ENCODE assay signal across 30 cellular contexts in the genomic region with DNA sequence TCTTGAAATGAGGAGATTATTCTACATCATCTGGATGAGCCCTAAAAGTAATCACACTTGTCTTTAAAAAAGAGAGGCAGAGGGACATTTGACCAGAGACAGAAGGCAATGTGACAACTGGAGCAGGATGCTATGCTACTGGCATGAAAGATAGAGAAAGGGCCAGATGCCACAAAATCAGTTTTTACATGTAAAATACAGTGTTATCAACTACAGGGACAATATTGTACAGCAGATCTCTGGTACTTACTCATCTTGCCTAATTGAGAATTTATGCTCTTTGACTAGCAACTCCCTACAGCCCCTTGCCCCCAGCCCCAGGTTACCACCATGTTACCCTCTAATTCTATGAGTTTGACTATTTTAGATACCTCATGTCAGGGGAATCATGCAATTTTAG.
"Had no signal": no experiment of that assay in that cellular context is flagged by ENCODE, and none has a peak within 500 bp of the region (broad histone marks: within the 10 kb centered on the region; RNA-seq: fewer than 3 reads in every experiment).

No MANE protein-coding gene starts in this region.

- H3K27ac ChIP-seq: ovary, parathyroid adenoma, psoas muscle, right lobe of liver, sigmoid colon, suprapubic skin, testis, tibial artery, transverse colon, upper lobe of right lung, uterus had no signal

- H3K9me3 ChIP-seq: ovary, psoas muscle, right lobe of liver, sigmoid colon, suprapubic skin, testis, tibial artery, transverse colon, upper lobe of right lung, uterus had no signal

- H3K4me1 Mint-ChIP-seq: naive thymus-derived CD8-positive, alpha-beta T cell; nephron progenitor cell; stimulated activated effector memory CD8-positive, alpha-beta T cell treated with anti-CD3 and anti-CD28 coated beads, Interleukin-12 subunit alpha, Interleukin-12 subunit beta, amount 100 ng/mL, for 72 hours; stimulated activated naive B cell treated with anti-CD40 and anti-IgM and Interleukin-4, amounts not matched to agents 10 μg/mL and 1 μg/mL and 100 μg/mL, for 72 hours had no signal

- H3K4me3 Mint-ChIP-seq: naive thymus-derived CD8-positive, alpha-beta T cell; natural killer cell treated with Interleukin-12 subunit alpha and Interleukin-12 subunit beta and Interleukin-15 and Interleukin-18, amount 100 ng/mL, for 72 hours; nephron progenitor cell; neural crest cell; stimulated activated effector memory CD8-positive, alpha-beta T cell treated with anti-CD3 and anti-CD28 coated beads, Interleukin-12 subunit alpha, Interleukin-12 subunit beta, amount 100 ng/mL, for 72 hours; stimulated activated naive B cell treated with anti-CD40 and anti-IgM and Interleukin-4, amounts not matched to agents 10 μg/mL and 1 μg/mL and 100 μg/mL, for 72 hours; stimulated activated naive CD8-positive, alpha-beta T cell treated with anti-CD3 and anti-CD28 coated beads, Interleukin-15, Interleukin-2, amounts not matched to agents 100 ng/mL and 50 ng/mL, for 24 hours; type B pancreatic cell had no signal

- H3K27ac Mint-ChIP-seq: naive thymus-derived CD8-positive, alpha-beta T cell; natural killer cell treated with Interleukin-12 subunit alpha and Interleukin-12 subunit beta and Interleukin-15 and Interleukin-18, amount 100 ng/mL, for 72 hours; nephron progenitor cell; progenitor cell of endocrine pancreas; stimulated activated effector memory CD8-positive, alpha-beta T cell treated with anti-CD3 and anti-CD28 coated beads, Interleukin-12 subunit alpha, Interleukin-12 subunit beta, amount 100 ng/mL, for 72 hours; stimulated activated naive B cell treated with anti-CD40 and anti-IgM and Interleukin-4, amounts not matched to agents 10 μg/mL and 1 μg/mL and 100 μg/mL, for 72 hours; stimulated activated naive CD8-positive, alpha-beta T cell treated with anti-CD3 and anti-CD28 coated beads, Interleukin-15, Interleukin-2, amounts not matched to agents 100 ng/mL and 50 ng/mL, for 24 hours; type B pancreatic cell had no signal

- H3K27me3 Mint-ChIP-seq: naive thymus-derived CD8-positive, alpha-beta T cell; natural killer cell treated with Interleukin-12 subunit alpha and Interleukin-12 subunit beta and Interleukin-15 and Interleukin-18, amount 100 ng/mL, for 72 hours; progenitor cell of endocrine pancreas; stimulated activated naive B cell treated with anti-CD40 and anti-IgM and Interleukin-4, amounts not matched to agents 10 μg/mL and 1 μg/mL and 100 μg/mL, for 72 hours; stimulated activated naive CD8-positive, alpha-beta T cell treated with anti-CD3 and anti-CD28 coated beads, Interleukin-15, Interleukin-2, amounts not matched to agents 100 ng/mL and 50 ng/mL, for 24 hours had no signal

- H3K9me3 Mint-ChIP-seq: nephron progenitor cell; stimulated activated naive B cell treated with anti-CD40 and anti-IgM and Interleukin-4, amounts not matched to agents 10 μg/mL and 1 μg/mL and 100 μg/mL, for 72 hours; stimulated activated naive CD8-positive, alpha-beta T cell treated with anti-CD3 and anti-CD28 coated beads, Interleukin-15, Interleukin-2, amounts not matched to agents 100 ng/mL and 50 ng/mL, for 24 hours; type B pancreatic cell had no signal

- ATAC-seq: naive thymus-derived CD8-positive, alpha-beta T cell; natural killer cell treated with Interleukin-12 subunit alpha and Interleukin-12 subunit beta and Interleukin-15 and Interleukin-18, amount 100 ng/mL, for 72 hours; psoas muscle; right cardiac atrium; right lobe of liver; stimulated activated effector memory CD8-positive, alpha-beta T cell treated with anti-CD3 and anti-CD28 coated beads, Interleukin-12 subunit alpha, Interleukin-12 subunit beta, amount 100 ng/mL, for 72 hours; stimulated activated naive B cell treated with anti-CD40 and anti-IgM and Interleukin-4, amounts not matched to agents 10 μg/mL and 1 μg/mL and 100 μg/mL, for 72 hours; upper lobe of right lung had no signal

- H3K4me3 ChIP-seq: ovary, psoas muscle, right lobe of liver, sigmoid colon, suprapubic skin, testis, tibial artery, transverse colon, upper lobe of right lung, uterus had no signal

- H3K36me3 Mint-ChIP-seq: naive thymus-derived CD8-positive, alpha-beta T cell; natural killer cell treated with Interleukin-12 subunit alpha and Interleukin-12 subunit beta and Interleukin-15 and Interleukin-18, amount 100 ng/mL, for 72 hours; stimulated activated effector memory CD8-positive, alpha-beta T cell treated with anti-CD3 and anti-CD28 coated beads, Interleukin-12 subunit alpha, Interleukin-12 subunit beta, amount 100 ng/mL, for 72 hours; stimulated activated naive B cell treated with anti-CD40 and anti-IgM and Interleukin-4, amounts not matched to agents 10 μg/mL and 1 μg/mL and 100 μg/mL, for 72 hours; type B pancreatic cell had no signal

- FAIRE-seq: small intestine had no signal

- H3K79me2 ChIP-seq: parathyroid adenoma had no signal

- DNase-seq: naive thymus-derived CD8-positive, alpha-beta T cell; nephron progenitor cell; occipital lobe; ovary; posterior cingulate gyrus; psoas muscle; right cardiac atrium; right lobe of liver; sigmoid colon; small intestine; stimulated activated CD4-positive, alpha-beta T cell treated with anti-CD3 and anti-CD28 coated beads, Interleukin-15, amount 100 ng/mL, for 24 hours; stimulated activated CD4-positive, alpha-beta T cell treated with anti-CD3 and anti-CD28 coated beads, Interleukin-2, amount 100 ng/mL, for 24 hours; stimulated activated CD4-positive, alpha-beta T cell treated with anti-CD3 and anti-CD28 coated beads, Interleukin-2, amount 100 ng/mL, for 48 hours; stimulated activated CD4-positive, alpha-beta T cell treated with anti-CD3 and anti-CD28 coated beads, Interleukin-4, amount 100 ng/mL, for 24 hours; stimulated activated naive B cell treated with anti-CD40 and anti-IgM and Interleukin-4, amounts not matched to agents 10 μg/mL and 1 μg/mL and 100 μg/mL, for 72 hours; stimulated activated naive CD4-positive, alpha-beta T cell treated with Interleukin-2 at 50 U/mL for 16 hours; substantia nigra; testis; tibial artery; transverse colon; upper lobe of right lung; uterus had no signal

- H3K27me3 ChIP-seq: ovary, right lobe of liver, sigmoid colon, suprapubic skin, testis, tibial artery, transverse colon, upper lobe of right lung, uterus had no signal

- H3K9ac ChIP-seq: parathyroid adenoma had no signal

- H2AFZ ChIP-seq: parathyroid adenoma had no signal

- H3K36me3 ChIP-seq: ovary, right lobe of liver, sigmoid colon, suprapubic skin, tibial artery, transverse colon, upper lobe of right lung, uterus had no signal

- H3K4me1 ChIP-seq: parathyroid adenoma, psoas muscle, right lobe of liver, sigmoid colon, suprapubic skin, testis, tibial artery, transverse colon, upper lobe of right lung, uterus had no signal
